9 cellular contexts compared by ENCODE assay signal in the genomic region with DNA sequence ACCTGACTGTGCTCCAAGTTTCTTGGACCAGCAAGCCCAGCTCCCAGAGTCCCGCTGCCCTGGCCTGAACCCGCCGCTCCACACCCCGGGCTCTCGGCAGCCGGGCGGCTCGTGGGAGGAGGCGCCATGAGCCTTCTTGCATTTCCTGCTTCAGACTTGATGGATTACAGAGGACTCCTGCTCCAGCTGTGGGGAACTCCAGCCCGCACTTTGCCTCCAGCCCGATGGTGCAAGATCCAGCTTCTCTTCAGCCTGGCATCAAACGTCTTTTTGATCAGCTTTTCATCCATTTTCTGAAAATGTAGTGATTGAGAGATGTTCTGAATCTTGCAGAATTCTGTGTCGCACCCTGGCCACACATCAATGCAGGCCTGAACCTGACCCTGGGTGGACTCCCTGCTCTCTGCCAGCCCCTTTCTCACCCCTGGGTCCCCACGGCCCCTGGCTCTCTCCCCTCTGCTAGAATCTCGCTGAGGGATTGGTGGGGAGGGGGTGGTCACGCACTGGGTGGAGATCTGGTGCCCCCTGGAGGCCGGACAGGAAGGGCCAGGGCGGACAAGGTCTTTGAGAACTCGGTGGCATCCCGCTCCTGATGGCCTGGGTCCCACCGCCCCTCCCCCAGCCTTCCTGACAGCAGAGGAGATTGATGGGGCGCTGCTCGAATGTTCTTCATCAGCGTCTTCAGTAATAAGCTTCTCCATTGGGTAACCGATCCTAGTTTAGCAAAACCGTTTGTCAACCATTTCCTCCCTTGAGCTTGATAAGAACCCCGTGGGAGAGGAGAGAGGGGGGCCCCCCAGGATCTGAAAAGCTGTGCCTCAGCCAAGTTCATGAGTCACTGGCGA. TPM values are rescaled to one million over a fixed set of nuclear protein-coding genes. Genes with fewer than 3 reads are reported as not detected.
A peak's percentile ranks its signal among the peaks of the same experiment; 100 is the strongest.
DNase-seq lines count a peak whose midpoint lies in the region; ATAC-seq, FAIRE-seq and TF ChIP-seq lines count a peak whose summit lies in the region.
"Had no signal": no experiment of that assay in that cellular context is flagged by ENCODE, and none has a peak within 500 bp of the region (broad histone marks: within the 10 kb centered on the region; RNA-seq: fewer than 3 reads in every experiment).

No MANE protein-coding gene starts in this region.

- peak overlapping the region; percentile 99 for H2AFZ ChIP-seq in endothelial cell of umbilical vein (ENCODE audit: low read depth, low read length)

- H3K9me1 ChIP-seq in endothelial cell of umbilical vein (replicated peaks; ENCODE audit: control insufficient read depth, extremely low read depth, insufficient read depth, low read length): no peaks in the 10 kb centered on the region

- peak; percentile 96 for FAIRE-seq in endothelial cell of umbilical vein (lab: Jason Lieb, UNC)
- FAIRE-seq: TTC549 had no signal

- peaks cover 0 to 4% (median 0%) of the 10 kb centered on the region in 7 donors for H3K9me3 Mint-ChIP-seq in CD14-positive monocyte

- H3K4me3 Mint-ChIP-seq in CD14-positive monocyte: peak overlapping the region; percentile 77 to 83

- peak; percentile 89 for TF ChIP-seq CTCF in CD14-positive monocyte (IDR thresholded peaks at IDR 0.05)
- TF ChIP-seq CTCF in endothelial cell of umbilical vein (IDR thresholded peaks at IDR 0.05; ENCODE audit: extremely low read depth in 1 of 2, insufficient read depth in 1 of 2, low read depth in 1 of 2, low read length in 2 of 2): peak; percentile 70 to 83

- peak; percentile 87 for DNase-seq in CD14-positive monocyte (ENCODE audit: low spot score)
- DNase-seq in NOMO-1 treated with dmso at 0.1 percent for 144 hours (lab: John Stamatoyannopoulos, UW; ENCODE audit: unreplicated experiment): peak; percentile 91
- peak; percentile 88 for DNase-seq in activated CD8-positive, alpha-beta memory T cell treated with anti-CD3 and anti-CD28 coated beads, Interleukin-2, amount 50 U/mL, for 48 hours
- peak; percentile 90 for DNase-seq in endothelial cell of umbilical vein (ENCODE audit: low read depth, low spot score)
- peak; percentile 82 for DNase-seq in midbrain (lab: John Stamatoyannopoulos, UW)
- peak; percentile 24 for DNase-seq in stimulated activated CD8-positive, alpha-beta memory T cell treated with anti-CD3 and anti-CD28 coated beads, Interleukin-15, amount 100 ng/mL, for 24 hours (ENCODE audit: low read depth)
- no peak for DNase-seq in NK-92 (lab: John Stamatoyannopoulos, UW; ENCODE audit: unreplicated experiment)

- H3K27me3 Mint-ChIP-seq in CD14-positive monocyte (ENCODE audit: low read depth in 3 of 3): peaks cover 1 to 6% (median 3%) of the 10 kb centered on the region in 3 donors

- H3K9ac ChIP-seq in endothelial cell of umbilical vein (replicated peaks; ENCODE audit: extremely low read depth, insufficient read depth, low read length): no peak overlapping the region

- H3K27ac Mint-ChIP-seq in CD14-positive monocyte: peak overlapping the region; percentile 81 to 95 (median 92)

- TF ChIP-seq POLR2A in endothelial cell of umbilical vein (IDR thresholded peaks at IDR 0.05; ENCODE audit: low read depth, low read length): no peak

- H3K4me1 Mint-ChIP-seq in CD14-positive monocyte: peaks cover 42% of the 10 kb centered on the region

- no peaks in the 10 kb centered on the region for H3K36me3 ChIP-seq in endothelial cell of umbilical vein (ENCODE audit: control insufficient read depth in 2 of 2, extremely low read depth in 1 of 2, insufficient read depth in 2 of 2, low read length in 2 of 2)

- peaks cover 10% of the 10 kb centered on the region for H3K4me1 ChIP-seq in endothelial cell of umbilical vein (ENCODE audit: control insufficient read depth, extremely low read depth, insufficient read depth, low read length)

- H3K27me3 ChIP-seq in endothelial cell of umbilical vein (ENCODE audit: control insufficient read depth in 2 of 2, insufficient read depth in 2 of 2, low read length in 2 of 2): no peaks in the 10 kb centered on the region

- intact Hi-C loops in CD14-positive monocyte (cut with micrococcal nuclease): loop anchor here in 1 of 2 donors (1.0 to 5.0 kb wide), 2 partner anchors 275 to 352 kb away; partner anchors contain the start of gene NDUFA6
- intact Hi-C loops in endothelial cell of umbilical vein (cut with micrococcal nuclease): loop anchor here (1.0 kb wide), 1 partner anchor 353 kb away; no protein-coding TSS in a partner anchor

- H3K36me3 Mint-ChIP-seq in CD14-positive monocyte: no peaks in the 10 kb centered on the region

- H4K20me1 ChIP-seq in endothelial cell of umbilical vein (replicated peaks; ENCODE audit: control insufficient read depth, extremely low read depth, insufficient read depth, low read length): no peaks in the 10 kb centered on the region

- CTCF ChIA-PET in endothelial cell of umbilical vein (lab: Charles Lee): interaction anchor here (0.6 to 2.8 kb wide), 58 partner anchors 8 to 777 kb away, joined by 3 to 47 read pairs (median 4); partner anchors contain the start of genes CENPM, NDUFA6, NFAM1 and PHETA2

- ATAC-seq in HG02759 (IDR thresholded peaks at IDR 0.05; ENCODE audit: unreplicated experiment): peak; percentile 47

- no peaks in the 10 kb centered on the region for H3K79me2 ChIP-seq in endothelial cell of umbilical vein (ENCODE audit: control insufficient read depth, insufficient read depth, low read length)

- POLR2A ChIA-PET in endothelial cell of umbilical vein (lab: Charles Lee): no interaction called here

- dilution Hi-C loops in endothelial cell of umbilical vein (cut with MboI; ENCODE audit: extremely low pct_ligation_motif_present, low sequenced_read_pairs): no loop called here

- no peak overlapping the region for H3K27ac ChIP-seq in endothelial cell of umbilical vein (ENCODE audit: insufficient read depth, low read depth, low read length)

- H3K4me3 ChIP-seq in endothelial cell of umbilical vein (replicated peaks in 1 of 3; ENCODE audit: insufficient read depth in 1 of 3, low read depth in 1 of 3, low read length in 3 of 3): peak overlapping the region in 2 of 3 experiments; percentile 1 to 46

- BruUV-seq in endothelial cell of umbilical vein (replicated peaks; lab: Mats Ljungman, UMichigan): no TSS peak

- H3K9me3 ChIP-seq in endothelial cell of umbilical vein (replicated peaks; ENCODE audit: control insufficient read depth, insufficient read depth, low read length): no peaks in the 10 kb centered on the region

- peak overlapping the region; percentile 86 for H3K4me2 ChIP-seq in endothelial cell of umbilical vein (ENCODE audit: insufficient read depth, low read length)

TF ChIP-seq in endothelial cell of umbilical vein, 7 proteins besides CTCF, POLR2A, EP300 and RAD21:
- TF ChIP-seq GATA2 (IDR thresholded peaks at IDR 0.05; ENCODE audit: insufficient read depth, insufficient read length, low read depth, low read length) (no peak), POLR2AphosphoS5 (IDR thresholded peaks at IDR 0.05; ENCODE audit: insufficient read depth, low read depth, low read length) (peak; percentile 27), EZH2 (IDR thresholded peaks at IDR 0.05; ENCODE audit: borderline replicate concordance, low read depth, low read length, severe bottlenecking) (no peak), JUN (IDR thresholded peaks at IDR 0.05; ENCODE audit: borderline replicate concordance, insufficient read depth, insufficient read length, low read depth) (no peak), MYC (IDR thresholded peaks at IDR 0.05; ENCODE audit: low read depth, low read length) (no peak), FOS (IDR thresholded peaks at IDR 0.05; ENCODE audit: borderline replicate concordance, insufficient read depth, low read length) (no peak)
- TF ChIP-seq, protein P1, sequence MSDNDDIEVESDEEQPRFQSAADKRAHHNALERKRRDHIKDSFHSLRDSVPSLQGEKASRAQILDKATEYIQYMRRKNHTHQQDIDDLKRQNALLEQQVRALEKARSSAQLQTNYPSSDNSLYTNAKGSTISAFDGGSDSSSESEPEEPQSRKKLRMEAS (IDR thresholded peaks at IDR 0.05; ENCODE audit: insufficient read depth, insufficient read length): peak; percentile 34
TF ChIP-seq in endothelial cell of umbilical vein: peak in this region for 2.

RNA-seq across cellular contexts. Expression of gene NFAM1, which starts 12.1 kb away (rescaled TPM):
- 10 to 100 TPM; 36.0 to 69.7 TPM for polyA plus RNA-seq in CD14-positive monocyte
- total RNA-seq in endothelial cell of umbilical vein: not detected in 2 replicates
- polyA plus RNA-seq in endothelial cell of umbilical vein: not detected in 2 replicates
- polyA plus RNA-seq in endothelial cell of umbilical vein (2011; cell fraction: cytosol; rRNA removed): not detected in 2 replicates
- polyA plus RNA-seq in endothelial cell of umbilical vein (2011; cell fraction: nucleus; rRNA removed): not detected in 2 replicates
- polyA plus RNA-seq in endothelial cell of umbilical vein (2012): not detected in 2 replicates
- polyA minus RNA-seq in endothelial cell of umbilical vein: not detected in 2 replicates
- not detected for polyA minus RNA-seq in endothelial cell of umbilical vein (2011; cell fraction: cytosol; rRNA and poly(A)+ RNA removed)
- not detected in 2 replicates for polyA minus RNA-seq in endothelial cell of umbilical vein (2011; cell fraction: nucleus; rRNA and poly(A)+ RNA removed)

Comparison
In these comparisons a context has a peak if more than half of its experiments do, and no peak if none do; other contexts are left out.
1. RNA of gene NFAM1, which starts 12.1 kb away (polyA plus RNA-seq): 36.0 to 69.7 TPM in CD14-positive monocyte; not detected in endothelial cell of umbilical vein; every median in the first group is over 10 times any median in the second.